ENCODE assay signal across 13 cellular contexts in genomic region chr16:48503779-48504178, GRCh38.
DNase-seq lines count a peak whose midpoint lies in the region; ATAC-seq, FAIRE-seq and TF ChIP-seq lines count a peak whose summit lies in the region.
"Had no signal": no experiment of that assay in that cellular context is flagged by ENCODE, and none has a peak within 500 bp of the region (broad histone marks: within the 10 kb centered on the region; RNA-seq: fewer than 3 reads in every experiment).

No MANE protein-coding gene starts in this region.

- H3K36me3 ChIP-seq in aorta (ENCODE audit: control insufficient read depth in 1 of 2, insufficient read depth in 2 of 2, low read length in 1 of 2), result no peaks in the 10 kb centered on the region
- H3K36me3 ChIP-seq: prostate gland had no signal

- no peak overlapping the region for H3K4me3 Mint-ChIP-seq in mesothelial cell of epicardium

- FAIRE-seq in endometrium (lab: Jason Lieb, UNC), result peak; percentile 15

- no peaks in the 10 kb centered on the region for H3K36me3 Mint-ChIP-seq in mesothelial cell of epicardium

- intact Hi-C loops in Right ventricle myocardium inferior (cut with DNase I) (no loop called here), cardiac septum (cut with DNase I) (no loop called here), aorta (cut with DNase I) (no loop called here)

- no peaks in the 10 kb centered on the region for H3K4me1 ChIP-seq in aorta (ENCODE audit: control insufficient read depth in 1 of 2, insufficient read depth in 2 of 2, low read length in 2 of 2)

- peaks cover 4% of the 10 kb centered on the region for H3K27me3 Mint-ChIP-seq in mesothelial cell of epicardium (ENCODE audit: low read depth)

- H3K4me1 Mint-ChIP-seq in mesothelial cell of epicardium, result peaks cover 47% of the 10 kb centered on the region

- no peak overlapping the region for H3K27ac ChIP-seq in aorta (ENCODE audit: low read depth in 1 of 2, low read length in 2 of 2)
- H3K27ac ChIP-seq: prostate gland had no signal

- H3K4me3 ChIP-seq in aorta (ENCODE audit: low read length in 2 of 2), result no peak overlapping the region
- H3K4me3 ChIP-seq: prostate gland had no signal

- DNase-seq in Right ventricle myocardium inferior (ENCODE audit: missing footprints) (peak; percentile 78), cardiac septum (ENCODE audit: low spot score) (no peak), mesothelial cell of epicardium (ENCODE audit: low spot score in 2 of 2, unreplicated experiment in 2 of 2) (peak; percentile 72 to 81), aorta (peak; percentile 68 to 82), NCI-H226 (no peak), NCI-H2081 treated with DMSO at 0.1 percent for 48 hours (lab: John Stamatoyannopoulos, UW) (no peak)
- DNase-seq: 8988T; activated CD4-positive, alpha-beta T cell treated with anti-CD3 and anti-CD28 coated beads for 48 hours; NCI-H446 treated with DMSO at 0.1 percent for 48 hours had no signal

- H3K27me3 ChIP-seq in aorta (ENCODE audit: control insufficient read depth in 1 of 2, insufficient read depth in 2 of 2, low read length in 1 of 2), result no peaks in the 10 kb centered on the region

- peaks cover 5% of the 10 kb centered on the region for H3K9me3 Mint-ChIP-seq in mesothelial cell of epicardium
- H3K9me3 Mint-ChIP-seq: activated T-helper 2 cell treated with anti-CD3 and anti-CD28 coated beads, Interferon-gamma antibody, Interleukin-2, Interleukin-4, amounts not matched to agents 10 μg/mL and 5 μg/mL and 100 μg/mL, durations not matched to agents 14 hours and 24 hours and 36 hours had no signal

- 2 to 5% methylated on average over 5 of the region's 5 CpGs for WGBS in aorta, 2 donors

- no peak for ATAC-seq in Right ventricle myocardium inferior
- no peak for ATAC-seq in aorta (ENCODE audit: low FRiP score)
- ATAC-seq in GM18909 (IDR thresholded peaks at IDR 0.05; ENCODE audit: poor library complexity, unreplicated experiment), result no peak

- H3K27ac Mint-ChIP-seq in mesothelial cell of epicardium, result peak overlapping the region; percentile 92
- H3K27ac Mint-ChIP-seq: activated T-helper 2 cell treated with anti-CD3 and anti-CD28 coated beads, Interferon-gamma antibody, Interleukin-2, Interleukin-4, amounts not matched to agents 10 μg/mL and 5 μg/mL and 100 μg/mL, durations not matched to agents 14 hours and 24 hours and 36 hours had no signal

- no peaks in the 10 kb centered on the region for H3K9me3 ChIP-seq in aorta (ENCODE audit: control insufficient read depth, low read length)
- H3K9me3 ChIP-seq: prostate gland had no signal

- TF ChIP-seq CTCF in mesothelial cell of epicardium (IDR thresholded peaks at IDR 0.05; ENCODE audit: unreplicated experiment), result no peak

Comparison
In these comparisons a context has a peak if more than half of its experiments do, and no peak if none do; other contexts are left out.
1. DNase-seq: peak in Right ventricle myocardium inferior (single experiment), mesothelial cell of epicardium (2 of 2) and aorta (2 of 2); none in cardiac septum (single experiment), NCI-H226 (single experiment) and NCI-H2081 treated with DMSO at 0.1 percent for 48 hours (single experiment).